In the genomic region with DNA sequence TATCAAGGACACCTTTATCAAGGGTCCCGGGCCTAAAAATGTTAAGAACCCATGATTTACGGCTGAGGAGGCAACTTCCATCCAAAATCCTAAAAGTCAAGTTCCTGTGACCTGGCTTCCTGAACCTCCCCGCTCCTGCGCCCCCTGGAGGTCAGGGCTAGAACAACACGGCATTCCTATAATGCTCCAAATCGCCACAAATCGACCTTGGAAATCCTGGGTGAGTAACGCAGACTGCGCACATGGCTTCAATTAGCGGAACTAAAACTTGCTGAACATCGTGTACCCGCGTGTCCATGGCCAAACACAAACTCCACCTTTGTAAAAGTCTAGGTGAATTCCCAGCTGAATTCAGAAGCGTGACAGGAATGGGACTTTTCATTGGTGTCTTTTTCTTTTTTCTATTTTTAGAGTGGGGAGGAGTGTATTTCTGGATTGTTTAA, we compare ENCODE assay signal across 9 cellular contexts. TPM values are rescaled to one million over a fixed set of nuclear protein-coding genes. Genes with fewer than 3 reads are reported as not detected.
DNase-seq lines count a peak whose midpoint lies in the region; ATAC-seq, FAIRE-seq and TF ChIP-seq lines count a peak whose summit lies in the region.
"Had no signal": no experiment of that assay in that cellular context is flagged by ENCODE, and none has a peak within 500 bp of the region (broad histone marks: within the 10 kb centered on the region; RNA-seq: fewer than 3 reads in every experiment).

No MANE protein-coding gene starts in this region.

- ATAC-seq in GM18520 (IDR thresholded peaks at IDR 0.05; ENCODE audit: unreplicated experiment) (no peak), GM21786 (IDR thresholded peaks at IDR 0.05; ENCODE audit: unreplicated experiment) (no peak)

- H3K9me3 Mint-ChIP-seq in astrocyte (ENCODE audit: unreplicated experiment): peaks cover 1% of the 10 kb centered on the region

- TF ChIP-seq CTCF in Loucy (conservative IDR thresholded peaks at IDR 0.05; ENCODE audit: low read length): peak; percentile 99
- TF ChIP-seq CTCF in astrocyte (IDR thresholded peaks at IDR 0.05; ENCODE audit: insufficient read depth, low read depth, low read length): peak; percentile 98

- H3K4me3 ChIP-seq in Loucy (ENCODE audit: low read length, poor library complexity, severe bottlenecking): no peak overlapping the region
- no peak overlapping the region for H3K4me3 ChIP-seq in astrocyte (ENCODE audit: insufficient read depth, low read depth, low read length)

- DNase-seq in EL: peak; percentile 88
- DNase-seq in T follicular helper cell (ENCODE audit: low read depth): peak; percentile 49
- DNase-seq in astrocyte (ENCODE audit: low read depth): peak; percentile 76
- DNase-seq in iPS-NIHi7 (ENCODE audit: extremely low spot score): peak; percentile 87
- peak; percentile 63 for DNase-seq in stimulated activated CD4-positive, alpha-beta T cell treated with anti-CD3 and anti-CD28 coated beads, Interleukin-12 subunit alpha, Interleukin-12 subunit beta, amount 100 ng/mL, for 4 hours

- H3K27ac ChIP-seq in astrocyte (ENCODE audit: low read depth, low read length): no peak overlapping the region

- H3K27me3 Mint-ChIP-seq in astrocyte (ENCODE audit: low read depth, unreplicated experiment): peaks cover 7% of the 10 kb centered on the region

- H3K9ac ChIP-seq in Loucy (ENCODE audit: low read depth, low read length, poor library complexity, severe bottlenecking) (no peak overlapping the region), astrocyte (ENCODE audit: low read length) (no peak overlapping the region)

- H3K9me2 ChIP-seq in Loucy (replicated peaks; ENCODE audit: low read depth, low read length): no peaks in the 10 kb centered on the region

- no peaks in the 10 kb centered on the region for H3K79me2 ChIP-seq in Loucy (ENCODE audit: insufficient read depth, low read length)
- no peaks in the 10 kb centered on the region for H3K79me2 ChIP-seq in astrocyte (ENCODE audit: insufficient read depth, low read length)

- H2AFZ ChIP-seq in Loucy (ENCODE audit: low read length) (peak overlapping the region; percentile 76; the same call in 1 of the 2 replicates), astrocyte (ENCODE audit: low read depth, low read length) (no peak overlapping the region)

- H3K4me1 Mint-ChIP-seq in astrocyte (ENCODE audit: low read depth, unreplicated experiment): no peaks in the 10 kb centered on the region

- H4K20me1 ChIP-seq in Loucy (ENCODE audit: insufficient read depth, low read length, poor library complexity, severe bottlenecking): no peaks in the 10 kb centered on the region
- no peaks in the 10 kb centered on the region for H4K20me1 ChIP-seq in astrocyte (ENCODE audit: insufficient read depth, low read length)

- H3K27me3 ChIP-seq in Loucy (ENCODE audit: insufficient read depth, low read length, poor library complexity, severe bottlenecking): no peaks in the 10 kb centered on the region
- no peaks in the 10 kb centered on the region for H3K27me3 ChIP-seq in astrocyte (ENCODE audit: insufficient read depth, low read length)

- H3K4me3 Mint-ChIP-seq in astrocyte (ENCODE audit: unreplicated experiment): no peak overlapping the region

- no peaks in the 10 kb centered on the region for H3K9me3 ChIP-seq in Loucy (ENCODE audit: insufficient read depth, low read depth, low read length)
- H3K9me3 ChIP-seq in astrocyte (ENCODE audit: insufficient read depth, low read depth, low read length): no peaks in the 10 kb centered on the region

- FAIRE-seq in astrocyte (lab: Jason Lieb, UNC): peak; percentile 45

- H3K36me3 Mint-ChIP-seq in astrocyte (ENCODE audit: low read depth, unreplicated experiment): peaks cover 13% of the 10 kb centered on the region

- H3K27ac Mint-ChIP-seq in astrocyte (ENCODE audit: unreplicated experiment): no peak overlapping the region

- no peaks in the 10 kb centered on the region for H3F3A ChIP-seq in Loucy (ENCODE audit: low read depth)

- H3K4me2 ChIP-seq in Loucy (ENCODE audit: low read depth, low read length, poor library complexity, severe bottlenecking) (no peak overlapping the region), astrocyte (ENCODE audit: low read length) (peak overlapping the region; percentile 77)

- H3K4me1 ChIP-seq in Loucy (ENCODE audit: insufficient read depth, low read length, poor library complexity, severe bottlenecking) (peaks cover 2% of the 10 kb centered on the region), astrocyte (ENCODE audit: insufficient read depth, low read length) (no peaks in the 10 kb centered on the region)

- H3K36me3 ChIP-seq in Loucy (ENCODE audit: insufficient read depth, low read length): no peaks in the 10 kb centered on the region
- H3K36me3 ChIP-seq in astrocyte (ENCODE audit: insufficient read depth, low read length): no peaks in the 10 kb centered on the region

RNA-seq across cellular contexts. Expression of gene C5AR1, which starts 4.3 kb away (rescaled TPM):
- total RNA-seq in astrocyte: 4.6 and 5.2 TPM in 2 replicates
- total RNA-seq: dermis microvascular lymphatic vessel endothelial cell had no signal

RNA-seq across cellular contexts. Expression of gene C5AR2, which starts 26.6 kb away (rescaled TPM):
- total RNA-seq in astrocyte: not detected in 2 replicates

RNA-seq across cellular contexts. Expression of gene INAFM1, which starts 30.6 kb away (rescaled TPM):
- total RNA-seq in astrocyte: 23.6 and 25.7 TPM in 2 replicates

RNA-seq across cellular contexts. Expression of gene DHX34, which starts 43.8 kb away (rescaled TPM):
- total RNA-seq in astrocyte: 13.9 and 17.7 TPM in 2 replicates

RNA-seq across cellular contexts. Expression of gene CCDC9, which starts 49.0 kb away (rescaled TPM):
- 44.6 and 45.5 TPM in 2 replicates for total RNA-seq in astrocyte
